30 cellular contexts compared by ENCODE assay signal in genomic region chr5:16072616-16073015, GRCh38.
"Had no signal": no experiment of that assay in that cellular context is flagged by ENCODE, and none has a peak within 500 bp of the region (broad histone marks: within the 10 kb centered on the region; RNA-seq: fewer than 3 reads in every experiment).

No MANE protein-coding gene starts in this region.

- ATAC-seq: activated naive CD4-positive, alpha-beta T cell treated with anti-CD3 and anti-CD28 coated beads, Interleukin-2, amount 50 U/mL, for 72 hours; activated naive CD8-positive, alpha-beta T cell treated with anti-CD3 and anti-CD28 coated beads, Interleukin-2, amount 50 U/mL, for 24 hours; activated T-cell treated with anti-CD3 and anti-CD28 coated beads, Interleukin-2, amount 50 U/mL, for 4 hours; activated T-cell treated with anti-CD3 and anti-CD28 coated beads, Interleukin-2, amount 50 U/mL, for 72 hours; activated T-helper 17 cell treated with anti-CD3 and anti-CD28 coated beads, Interleukin-2, amount 50 U/mL, for 72 hours; body of pancreas had no signal

- H3K27me3 ChIP-seq: adrenal gland, ascending aorta, body of pancreas, brain microvascular endothelial cell, breast epithelium, cardiac muscle cell had no signal

- H3K4me3 ChIP-seq: adrenal gland, ascending aorta, body of pancreas, breast epithelium, cardiac muscle cell had no signal

- H3K9me3 ChIP-seq: adrenal gland, ascending aorta, body of pancreas, breast epithelium had no signal

- H3K36me3 ChIP-seq: adrenal gland, ascending aorta, brain microvascular endothelial cell, breast epithelium, cardiac muscle cell had no signal

- DNase-seq: activated effector memory CD4-positive, alpha-beta T cell treated with anti-CD3 and anti-CD28 coated beads, Interleukin-2, amount 50 U/mL, for 16 hours; activated effector memory CD4-positive, alpha-beta T cell treated with Interleukin-2 at 50 U/mL for 16 hours; activated gamma-delta T cell; activated gamma-delta T cell treated with Interleukin-2 at 50 U/mL for 16 hours; activated naive CD4-positive, alpha-beta T cell; activated naive CD4-positive, alpha-beta T cell treated with anti-CD3 and anti-CD28 coated beads for 36 hours; activated naive CD4-positive, alpha-beta T cell treated with anti-CD3 and anti-CD28 coated beads, Interleukin-2, amount 10 ng/mL, durations not matched to agents 7 days and 5 days; activated naive CD4-positive, alpha-beta T cell treated with anti-CD3 and anti-CD28 coated beads, Interleukin-2, amount 50 U/mL, for 16 hours; activated naive CD4-positive, alpha-beta T cell treated with Interleukin-2 at 50 U/mL for 16 hours; activated naive CD8-positive, alpha-beta T cell treated with anti-CD3 and anti-CD28 coated beads for 36 hours; activated naive CD8-positive, alpha-beta T cell treated with anti-CD3 and anti-CD28 coated beads, Interleukin-2, amount 10 ng/mL, durations not matched to agents 7 days and 5 days; activated naive CD8-positive, alpha-beta T cell treated with anti-CD3 and anti-CD28 coated beads, Interleukin-2, amount 50 U/mL, for 24 hours; activated T-cell treated with anti-CD3 and anti-CD28 coated beads, Interleukin-2, amount 50 U/mL, for 24 hours; activated T-cell treated with anti-CD3 and anti-CD28 coated beads, Interleukin-2, amount 50 U/mL, for 4 hours; activated T-cell treated with anti-CD3 and anti-CD28 coated beads, Interleukin-2, amount 50 U/mL, for 48 hours; activated T-cell treated with anti-CD3 and anti-CD28 coated beads, Interleukin-2, amount 50 U/mL, for 72 hours; adrenal gland; amniotic stem cell; amygdala; anterior cingulate cortex; aorta; body of pancreas; brain microvascular endothelial cell; central memory CD4-positive, alpha-beta T cell; cerebellar nuclear complex had no signal

- H3K4me1 ChIP-seq: ascending aorta, body of pancreas, breast epithelium had no signal

- H3K27ac ChIP-seq: adrenal gland, ascending aorta, body of pancreas, brain microvascular endothelial cell, breast epithelium, cardiac muscle cell had no signal
